ENCODE assay signal across 8 cellular contexts in the genomic region with DNA sequence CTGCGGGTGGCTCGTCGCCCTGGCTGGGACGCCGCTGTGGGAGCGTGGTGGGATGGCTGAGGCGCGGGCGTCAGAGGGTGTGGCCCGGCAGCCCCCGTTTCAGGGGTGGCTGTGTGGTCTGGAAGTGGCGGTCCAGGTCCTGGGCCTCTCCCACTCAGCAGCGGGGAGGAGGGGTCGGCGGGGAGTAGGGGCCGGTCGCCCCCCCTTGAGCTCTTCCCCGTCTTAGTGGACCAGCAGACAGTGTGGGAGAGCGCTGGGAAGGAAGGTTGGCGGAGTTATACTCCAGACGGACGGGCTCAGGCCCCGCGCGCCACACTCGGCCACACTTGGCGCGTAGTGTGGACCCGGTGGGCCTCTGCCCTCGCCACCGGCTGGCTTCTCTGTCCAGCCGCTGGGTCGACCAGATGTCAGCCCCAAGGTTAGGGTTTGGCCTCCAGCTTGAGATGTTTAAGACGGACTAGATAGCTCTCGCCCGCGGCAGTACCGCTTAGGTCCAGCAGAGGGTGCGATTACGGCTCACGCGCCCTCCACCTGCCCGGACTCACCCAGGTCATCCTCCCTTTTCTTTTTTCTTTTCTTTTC. TPM values are rescaled to one million over a fixed set of nuclear protein-coding genes. Genes with fewer than 3 reads are reported as not detected.
A peak's percentile ranks its signal among the peaks of the same experiment; 100 is the strongest.
DNase-seq lines count a peak whose midpoint lies in the region; ATAC-seq and TF ChIP-seq lines count a peak whose summit lies in the region.

No MANE protein-coding gene starts in this region.

- CTCF ChIA-PET in AG04449 (lab: Yijun Ruan, JAX) = no interaction called here

- H3K4me2 ChIP-seq in skeletal muscle satellite cell (ENCODE audit: low read length) = no peak overlapping the region

- POLR2A ChIA-PET in AG04449 (lab: Yijun Ruan, JAX) = no interaction called here

- H3K9ac ChIP-seq in HUES6 (ENCODE audit: low read length) (no peak overlapping the region), skeletal muscle satellite cell (ENCODE audit: low read depth, low read length) (no peak overlapping the region)

- no peaks in the 10 kb centered on the region for H3K27me3 ChIP-seq in HUES6 (ENCODE audit: control insufficient read depth, insufficient read depth, low read length)
- no peaks in the 10 kb centered on the region for H3K27me3 ChIP-seq in skeletal muscle satellite cell (ENCODE audit: control insufficient read depth, insufficient read depth, low read length)

- DNase-seq in AG04449 (ENCODE audit: low read depth, low spot score) = no peak
- DNase-seq in activated CD8-positive, alpha-beta memory T cell treated with anti-CD3 and anti-CD28 coated beads, Interleukin-2, amount 50 U/mL, for 4 hours = peak; percentile 64
- peak; percentile 52 for DNase-seq in fibroblast of villous mesenchyme (ENCODE audit: low read depth)
- DNase-seq in NK-92 treated with Interleukin-12 subunit alpha and Interleukin-12 subunit beta, amount 100 ng/mL, for 24 hours (lab: John Stamatoyannopoulos, UW) = no peak

- H3K36me3 ChIP-seq in HUES6 (ENCODE audit: control insufficient read depth, insufficient read depth, low read length) (peaks cover 15% of the 10 kb centered on the region; the same call in 1 of the 2 replicates), skeletal muscle satellite cell (ENCODE audit: insufficient read depth, low read length) (no peaks in the 10 kb centered on the region)

- no peak overlapping the region for H3K27ac ChIP-seq in HUES6 (ENCODE audit: low read depth, low read length)

- ATAC-seq in HG03442 (IDR thresholded peaks at IDR 0.05; ENCODE audit: unreplicated experiment) (no peak), HG03280 (IDR thresholded peaks at IDR 0.05; ENCODE audit: unreplicated experiment) (no peak)

- H3K9me3 ChIP-seq in HUES6 (ENCODE audit: control insufficient read depth, insufficient read depth, low read depth, low read length) (peaks cover 27% of the 10 kb centered on the region), skeletal muscle satellite cell (replicated peaks; ENCODE audit: low read length) (no peaks in the 10 kb centered on the region)

- TF ChIP-seq CTCF in AG04449 (IDR thresholded peaks at IDR 0.05; ENCODE audit: insufficient read depth, low read length, missing control alignments) (peak; percentile 32), fibroblast of villous mesenchyme (IDR thresholded peaks at IDR 0.05; ENCODE audit: insufficient read depth, low read depth, low read length) (peak; percentile 62)

- H3K4me3 ChIP-seq in AG04449 (ENCODE audit: low read depth, low read length) = peak overlapping the region; percentile 3; the same call in 1 of the 2 replicates
- H3K4me3 ChIP-seq in HUES6 (ENCODE audit: low read depth, low read length) = peak overlapping the region; percentile 7; the same call in 1 of the 2 replicates
- H3K4me3 ChIP-seq in fibroblast of villous mesenchyme (ENCODE audit: low read depth, low read length) = peak overlapping the region; percentile 58
- peak overlapping the region; percentile 55 for H3K4me3 ChIP-seq in skeletal muscle satellite cell (ENCODE audit: low read length)

- no peaks in the 10 kb centered on the region for H3K4me1 ChIP-seq in HUES6 (ENCODE audit: control insufficient read depth, insufficient read depth, low read length)
- no peaks in the 10 kb centered on the region for H3K4me1 ChIP-seq in skeletal muscle satellite cell (ENCODE audit: control insufficient read depth, insufficient read depth, low read length)

RNA-seq across cellular contexts. Expression of gene ZNF429, which starts 21.7 kb away (rescaled TPM):
- total RNA-seq in fibroblast of villous mesenchyme = 1.9 and 4.3 TPM in 2 replicates
- total RNA-seq in skeletal muscle satellite cell (2012; rRNA removed) = 7.9 and 9.1 TPM in 2 replicates

Comparison
In these comparisons a context has a peak if more than half of its experiments do, and no peak if none do; other contexts are left out.
1. DNase-seq: peak in activated CD8-positive, alpha-beta memory T cell treated with anti-CD3 and anti-CD28 coated beads, Interleukin-2, amount 50 U/mL, for 4 hours (single experiment) and fibroblast of villous mesenchyme (single experiment); none in AG04449 (single experiment) and NK-92 treated with Interleukin-12 subunit alpha and Interleukin-12 subunit beta, amount 100 ng/mL, for 24 hours (single experiment).
2. H3K4me3 ChIP-seq: peak in every context shown above with its lines; median percentile 58 in fibroblast of villous mesenchyme; 55 in skeletal muscle satellite cell; 7 in HUES6; 3 in AG04449.